Comparison of ENCODE assay signal across 8 cellular contexts in the genomic region with DNA sequence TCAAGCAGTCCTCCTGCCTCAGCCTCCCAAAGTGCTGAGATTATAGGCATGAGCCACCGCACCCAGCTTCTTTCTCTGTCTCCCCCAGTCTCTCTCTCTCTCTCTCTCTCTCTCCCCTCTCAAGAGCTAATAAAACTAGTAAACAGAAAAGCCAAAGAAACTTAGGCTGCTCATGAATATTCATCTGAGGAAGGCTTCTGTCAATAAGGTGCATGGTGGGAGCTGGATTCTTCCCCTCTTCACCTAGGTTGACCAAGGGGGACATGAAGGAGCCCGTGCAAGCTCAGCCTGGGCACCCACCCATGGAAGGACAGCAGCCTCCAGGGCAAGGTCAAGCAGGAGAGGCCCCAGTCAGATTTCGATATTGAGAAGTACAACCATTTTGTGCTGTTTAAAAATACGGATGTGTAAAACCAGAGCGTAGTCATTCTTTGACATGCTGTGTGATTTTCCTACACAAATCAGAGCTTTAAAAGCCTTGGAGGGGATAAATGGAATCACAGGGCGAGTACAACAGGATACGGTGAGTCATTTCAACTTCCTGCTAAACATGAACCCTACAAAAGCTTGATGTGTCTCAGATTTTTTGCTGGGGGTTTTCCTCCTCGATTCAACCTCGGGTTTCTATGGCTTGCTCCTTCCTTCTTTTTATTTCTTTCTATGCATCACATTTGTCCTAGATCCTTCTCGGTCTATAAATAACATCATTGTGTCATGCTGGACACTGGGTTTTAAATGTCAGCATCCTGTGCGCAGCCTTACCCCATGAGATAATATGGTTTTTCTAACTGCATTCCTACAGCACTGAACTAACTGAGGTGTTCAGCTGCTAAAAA.
A peak's percentile ranks its signal among the peaks of the same experiment; 100 is the strongest.
DNase-seq lines count a peak whose midpoint lies in the region; ATAC-seq and TF ChIP-seq lines count a peak whose summit lies in the region.

No MANE protein-coding gene starts in this region.

- H3K4me1 ChIP-seq in CD8-positive, alpha-beta T cell (ENCODE audit: insufficient read depth, low read length), result peaks cover 21% of the 10 kb centered on the region

- H3K9me3 ChIP-seq in CD8-positive, alpha-beta T cell (ENCODE audit: low read length), result no peaks in the 10 kb centered on the region

- H3K4me1 Mint-ChIP-seq in CD8-positive, alpha-beta T cell (ENCODE audit: low read depth), result peaks cover 22% of the 10 kb centered on the region
- H3K4me1 Mint-ChIP-seq in activated T-cell treated with anti-CD3 and anti-CD28 coated beads, Interleukin-2, amount 50 U/mL, for 72 hours (ENCODE audit: low read depth), result peaks cover 85% of the 10 kb centered on the region
- H3K4me1 Mint-ChIP-seq in progenitor cell of endocrine pancreas (ENCODE audit: low read depth), result peaks cover 4% of the 10 kb centered on the region

- POLR2A ChIA-PET in CD8-positive, alpha-beta T cell (lab: Charles Lee), result interaction anchor here (1.7 kb wide), 1 partner anchor 10 kb away, joined by 7 read pairs; no protein-coding TSS in a partner anchor

- no peaks in the 10 kb centered on the region for H3K36me3 Mint-ChIP-seq in CD8-positive, alpha-beta T cell
- peaks cover 0 to 2% of the 10 kb centered on the region in 2 donors for H3K36me3 Mint-ChIP-seq in activated T-cell treated with anti-CD3 and anti-CD28 coated beads, Interleukin-2, amount 50 U/mL, for 72 hours (ENCODE audit: insufficient read depth in 2 of 2)
- no peaks in the 10 kb centered on the region for H3K36me3 Mint-ChIP-seq in progenitor cell of endocrine pancreas (ENCODE audit: insufficient read depth)

- TF ChIP-seq CTCF in CD8-positive, alpha-beta T cell (IDR thresholded peaks at IDR 0.05), result no peak
- TF ChIP-seq CTCF in progenitor cell of endocrine pancreas (IDR thresholded peaks at IDR 0.05; ENCODE audit: unreplicated experiment), result no peak

- peak; percentile 91 for ATAC-seq in CD8-positive, alpha-beta T cell
- ATAC-seq in GM19438 (IDR thresholded peaks at IDR 0.05; ENCODE audit: low read depth, unreplicated experiment) (peak; percentile 64), Right ventricle myocardium superior (ENCODE audit: poor library complexity) (peak; percentile 84)
- ATAC-seq in activated T-cell treated with anti-CD3 and anti-CD28 coated beads, Interleukin-2, amount 50 U/mL, for 72 hours (replicated peaks in 1 of 2), result peak; percentile 63 to 67

- CTCF ChIA-PET in CD8-positive, alpha-beta T cell (lab: Charles Lee), result interaction anchor here (0.7 kb wide), 2 partner anchors 170 to 742 kb away, joined by 3 read pairs; no protein-coding TSS in a partner anchor

- H3K9me3 Mint-ChIP-seq in CD8-positive, alpha-beta T cell, result no peaks in the 10 kb centered on the region
- no peaks in the 10 kb centered on the region for H3K9me3 Mint-ChIP-seq in activated T-cell treated with anti-CD3 and anti-CD28 coated beads, Interleukin-2, amount 50 U/mL, for 72 hours
- H3K9me3 Mint-ChIP-seq in progenitor cell of endocrine pancreas (ENCODE audit: low read depth), result no peaks in the 10 kb centered on the region

- peak overlapping the region; percentile 73 for H3K27ac Mint-ChIP-seq in CD8-positive, alpha-beta T cell
- H3K27ac Mint-ChIP-seq in activated T-cell treated with anti-CD3 and anti-CD28 coated beads, Interleukin-2, amount 50 U/mL, for 72 hours, result peak overlapping the region; percentile 100
- no peak overlapping the region for H3K27ac Mint-ChIP-seq in progenitor cell of endocrine pancreas

- H3K4me3 Mint-ChIP-seq in CD8-positive, alpha-beta T cell, result peak overlapping the region; percentile 33
- peak overlapping the region; percentile 82 to 98 for H3K4me3 Mint-ChIP-seq in activated T-cell treated with anti-CD3 and anti-CD28 coated beads, Interleukin-2, amount 50 U/mL, for 72 hours
- H3K4me3 Mint-ChIP-seq in progenitor cell of endocrine pancreas (ENCODE audit: low read depth), result no peak overlapping the region

- peak in 3 of 7 experiments; percentile 14 to 19 (median 17) for DNase-seq in CD8-positive, alpha-beta T cell
- DNase-seq in HK-2 (ENCODE audit: unreplicated experiment) (peak; percentile 8), Right ventricle myocardium superior (no peak), stromal cell of bone marrow (ENCODE audit: low read depth) (peak; percentile 70), NCI-H446 treated with DMSO at 0.1 percent for 48 hours (lab: John Stamatoyannopoulos, UW) (no peak), progenitor cell of endocrine pancreas (ENCODE audit: low spot score, unreplicated experiment) (no peak)
- peak; percentile 60 to 61 for DNase-seq in activated T-cell treated with anti-CD3 and anti-CD28 coated beads, Interleukin-2, amount 50 U/mL, for 72 hours

- no peaks in the 10 kb centered on the region for H3K27me3 ChIP-seq in CD8-positive, alpha-beta T cell (ENCODE audit: insufficient read depth, low read length)

- intact Hi-C loops in CD8-positive, alpha-beta T cell (cut with DNase I, micrococcal nuclease), result loop anchor here in 1 of 2 experiments (5.0 kb wide), 1 partner anchor 145 kb away; no protein-coding TSS in a partner anchor
- intact Hi-C loops in Right ventricle myocardium superior (cut with DNase I), result no loop called here

- H3K4me3 ChIP-seq in CD8-positive, alpha-beta T cell (ENCODE audit: low read depth, low read length), result no peak overlapping the region

- H3K36me3 ChIP-seq in CD8-positive, alpha-beta T cell (ENCODE audit: insufficient read depth, low read length), result no peaks in the 10 kb centered on the region

- H3K27me3 Mint-ChIP-seq in CD8-positive, alpha-beta T cell (ENCODE audit: low read depth), result no peaks in the 10 kb centered on the region
- H3K27me3 Mint-ChIP-seq in activated T-cell treated with anti-CD3 and anti-CD28 coated beads, Interleukin-2, amount 50 U/mL, for 72 hours (ENCODE audit: low read depth), result no peaks in the 10 kb centered on the region
- H3K27me3 Mint-ChIP-seq in progenitor cell of endocrine pancreas, result peaks cover 2% of the 10 kb centered on the region

- H3K27ac ChIP-seq in CD8-positive, alpha-beta T cell (ENCODE audit: low read depth, low read length), result no peak overlapping the region

Comparison
In these comparisons a context has a peak if more than half of its experiments do, and no peak if none do; other contexts are left out.
1. DNase-seq: peak in HK-2 (single experiment), activated T-cell treated with anti-CD3 and anti-CD28 coated beads, Interleukin-2, amount 50 U/mL, for 72 hours (2 of 2) and stromal cell of bone marrow (single experiment); none in Right ventricle myocardium superior (single experiment), NCI-H446 treated with DMSO at 0.1 percent for 48 hours (single experiment) and progenitor cell of endocrine pancreas (single experiment).
2. Peak in every context shown above with its lines, with median percentiles within 50 percentile points of each other: ATAC-seq.